Comparison of ENCODE assay signal across 7 cellular contexts in the genomic region with DNA sequence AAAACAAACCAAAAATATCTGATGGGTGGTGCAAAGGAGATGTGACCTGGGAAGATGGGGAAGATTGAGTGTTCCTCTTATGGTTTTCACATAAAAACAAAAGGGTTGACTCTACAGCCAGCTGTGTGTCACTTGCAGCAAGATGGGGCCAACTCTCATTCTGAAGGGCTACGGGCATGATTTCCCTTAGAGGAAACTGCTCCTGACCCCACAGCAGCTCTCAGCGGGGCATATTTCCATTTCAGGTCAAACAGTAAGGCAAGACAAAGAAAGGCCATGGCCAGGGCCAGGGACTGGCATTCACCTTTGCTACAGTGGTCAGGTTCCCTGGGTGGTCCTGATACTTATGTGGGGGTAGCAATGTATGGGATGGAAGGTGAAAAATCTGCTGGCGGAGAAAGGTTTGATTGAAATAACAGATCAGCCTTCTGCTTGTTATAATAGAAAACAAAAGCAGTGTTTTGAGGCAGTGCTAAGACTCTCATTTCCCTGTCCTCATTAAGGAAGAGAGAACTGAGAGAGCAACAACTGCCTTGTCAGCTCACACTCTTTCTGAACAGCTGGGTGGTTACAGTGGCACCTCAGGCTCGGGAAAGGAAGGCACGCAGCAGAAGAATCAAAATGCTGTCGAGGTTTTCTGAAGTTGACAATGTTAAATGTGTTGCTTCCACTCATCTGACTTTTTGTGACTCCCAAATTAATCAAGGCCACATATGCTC.
DNase-seq lines count a peak whose midpoint lies in the region; ATAC-seq and TF ChIP-seq lines count a peak whose summit lies in the region.

No MANE protein-coding gene starts in this region.

- no peaks in the 10 kb centered on the region for H3K9me3 ChIP-seq in spleen

- no peak overlapping the region for H3K4me3 ChIP-seq in spleen

- H3K27me3 ChIP-seq in spleen (replicated peaks in 1 of 7) = no peaks in the 10 kb centered on the region

- TF ChIP-seq CTCF in spleen (IDR thresholded peaks at IDR 0.05 in 8 of 11, conservative IDR thresholded peaks at IDR 0.05 in 3 of 11) = no peak

- DNase-seq in NAMALWA (ENCODE audit: low spot score) = peak; percentile 10
- peak; percentile 72 for DNase-seq in spleen
- DNase-seq in AML-193 (lab: John Stamatoyannopoulos, UW) = no peak
- DNase-seq in activated T-cell treated with anti-CD3 and anti-CD28 coated beads, Interleukin-2, amount 50 U/mL, for 48 hours = no peak
- no peak for DNase-seq in NCI-H2081 (lab: John Stamatoyannopoulos, UW)

- peak; percentile 90 for ATAC-seq in GM19324 (IDR thresholded peaks at IDR 0.05; ENCODE audit: low FRiP score, unreplicated experiment)
- ATAC-seq in HG02870 (IDR thresholded peaks at IDR 0.05; ENCODE audit: unreplicated experiment) = peak; percentile 98

- H3K4me1 ChIP-seq in spleen = peaks cover 2 to 33% (median 21%) of the 10 kb centered on the region in 6 donors

- TF ChIP-seq POLR2A in spleen (IDR thresholded peaks at IDR 0.05) = no peak

- H3K36me3 ChIP-seq in spleen = peaks cover 0 to 28% (median 0%) of the 10 kb centered on the region in 6 donors

- intact Hi-C loops in spleen (cut with DNase I; ENCODE audit: low total_unique reads) = no loop called here

- 37 to 46% (median 43%) methylated on average over 6 of the region's 6 CpGs for WGBS in spleen, 5 donors

- peak overlapping the region in 7 of 8 donors; percentile 20 to 83 (median 67) for H3K27ac ChIP-seq in spleen

Comparison
In these comparisons a context has a peak if more than half of its experiments do, and no peak if none do; other contexts are left out.
1. DNase-seq: peak in NAMALWA (single experiment) and spleen (single experiment); none in AML-193 (0 of 2), activated T-cell treated with anti-CD3 and anti-CD28 coated beads, Interleukin-2, amount 50 U/mL, for 48 hours (0 of 2) and NCI-H2081 (0 of 2).